In the genomic region with DNA sequence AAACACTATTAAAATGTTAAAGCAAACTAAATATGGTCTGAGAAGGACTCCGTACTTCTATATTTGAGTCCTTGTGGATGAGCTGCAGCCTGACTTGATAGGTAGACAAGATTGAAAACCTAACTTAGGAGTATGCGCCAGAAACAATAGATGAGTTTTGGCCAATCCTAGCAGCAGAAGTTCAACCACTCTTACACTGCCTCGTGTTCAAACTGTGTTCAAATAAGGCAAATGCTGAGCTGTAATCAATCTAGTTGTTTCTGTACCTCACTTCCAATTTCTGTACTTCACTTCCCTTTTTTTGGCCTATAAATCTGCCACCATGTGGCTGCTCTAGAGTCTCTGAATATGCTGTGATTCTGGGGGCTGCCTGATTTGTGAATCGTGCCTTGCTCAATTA, we compare ENCODE assay signal across 1 cellular context.
A peak's percentile ranks its signal among the peaks of the same experiment; 100 is the strongest.
TF ChIP-seq lines count a peak whose summit lies in the region.

No MANE protein-coding gene starts in this region.

TF ChIP-seq in K562, 482 proteins besides CTCF, POLR2A, EP300 and RAD21 (continued from another document and continues in another):
- TF ChIP-seq, protein P1, sequence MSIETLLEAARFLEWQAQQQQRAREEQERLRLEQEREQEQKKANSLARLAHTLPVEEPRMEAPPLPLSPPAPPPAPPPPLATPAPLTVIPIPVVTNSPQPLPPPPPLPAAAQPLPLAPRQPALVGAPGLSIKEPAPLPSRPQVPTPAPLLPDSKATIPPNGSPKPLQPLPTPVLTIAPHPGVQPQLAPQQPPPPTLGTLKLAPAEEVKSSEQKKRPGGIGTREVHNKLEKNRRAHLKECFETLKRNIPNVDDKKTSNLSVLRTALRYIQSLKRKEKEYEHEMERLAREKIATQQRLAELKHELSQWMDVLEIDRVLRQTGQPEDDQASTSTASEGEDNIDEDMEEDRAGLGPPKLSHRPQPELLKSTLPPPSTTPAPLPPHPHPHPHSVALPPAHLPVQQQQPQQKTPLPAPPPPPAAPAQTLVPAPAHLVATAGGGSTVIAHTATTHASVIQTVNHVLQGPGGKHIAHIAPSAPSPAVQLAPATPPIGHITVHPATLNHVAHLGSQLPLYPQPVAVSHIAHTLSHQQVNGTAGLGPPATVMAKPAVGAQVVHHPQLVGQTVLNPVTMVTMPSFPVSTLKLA (conservative IDR thresholded peaks at IDR 0.05) = peak in 1 of 2 experiments; percentile 56; a peak in 2 of 4 replicates
- TF ChIP-seq RCOR1 (IDR thresholded peaks at IDR 0.05; ENCODE audit: borderline replicate concordance in 1 of 2, low read depth in 2 of 2, low read length in 2 of 2) (peak; percentile 92 to 96), TBL1XR1 (IDR thresholded peaks at IDR 0.05; ENCODE audit: low read length in 2 of 2) (peak in 1 of 2 experiments; percentile 33; a peak in 1 of 4 replicates), RNF2 (IDR thresholded peaks at IDR 0.05) (0 out of 2 replicates have a peak, but pooled peaks have one; percentile 25), MAFG (tag; conservative IDR thresholded peaks at IDR 0.05) (0 out of 2 replicates have a peak, but pooled peaks have one; percentile 20), HDAC1 (IDR thresholded peaks at IDR 0.05) (peak in 1 of 2 experiments; percentile 96; a peak in 2 of 4 replicates), ZKSCAN3 (CRISPR knock-in tag; IDR thresholded peaks at IDR 0.05) (no peak), SMAD4 (CRISPR knock-in tag; conservative IDR thresholded peaks at IDR 0.05) (0 out of 2 replicates have a peak, but pooled peaks have one; percentile 25), MAFK (IDR thresholded peaks at IDR 0.05; ENCODE audit: low read length) (0 out of 2 replicates have a peak, but pooled peaks have one; percentile 4), SLC30A9 (CRISPR knock-in tag; IDR thresholded peaks at IDR 0.05) (no peak), SRF (CRISPR knock-in tag; IDR thresholded peaks at IDR 0.05) (peak in 1 of 2 experiments; percentile 76; a peak in 2 of 4 replicates), BHLHE40 (IDR thresholded peaks at IDR 0.05; ENCODE audit: low read length) (peak; percentile 12; the same call in 1 of the 2 replicates), TRIM24 (IDR thresholded peaks at IDR 0.05) (peak in 1 of 2 experiments; percentile 28; a peak in 1 of 4 replicates), JUND (IDR thresholded peaks at IDR 0.05; ENCODE audit: borderline replicate concordance, low read depth, low read length) (no peak), JUND (tag; IDR thresholded peaks at IDR 0.05; ENCODE audit: borderline replicate concordance, low read depth, low read length) (0 out of 3 replicates have a peak, but pooled peaks have one; percentile 20), KDM1A (IDR thresholded peaks at IDR 0.05) (peak; percentile 97), HDAC2 (IDR thresholded peaks at IDR 0.05) (peak; percentile 95), MEIS2 (IDR thresholded peaks at IDR 0.05; ENCODE audit: partially characterized antibody) (peak; percentile 98), HMG20B (CRISPR knock-in tag; IDR thresholded peaks at IDR 0.05) (no peak), EP400 (IDR thresholded peaks at IDR 0.05) (peak; percentile 60), ATF1 (CRISPR knock-in tag; IDR thresholded peaks at IDR 0.05) (no peak), ATF1 (tag; IDR thresholded peaks at IDR 0.05) (peak; percentile 30; the same call in 1 of the 2 replicates), TCF7L2 (IDR thresholded peaks at IDR 0.05; ENCODE audit: low read depth, low read length) (no peak), L3MBTL2 (IDR thresholded peaks at IDR 0.05) (peak; percentile 84), CBX3 (IDR thresholded peaks at IDR 0.05; ENCODE audit: borderline replicate concordance in 1 of 2, low read length in 2 of 2) (peak in 1 of 2 experiments; percentile 63; a peak in 1 of 3 replicates), DPF2 (IDR thresholded peaks at IDR 0.05) (peak; percentile 53; the same call in 1 of the 2 replicates), ARNT (IDR thresholded peaks at IDR 0.05) (no peak), SMARCA4 (IDR thresholded peaks at IDR 0.05) (peak; percentile 64), NFE2 (IDR thresholded peaks at IDR 0.05; ENCODE audit: low read depth) (peak; percentile 80), FOXK2 (conservative IDR thresholded peaks at IDR 0.05 in 1 of 2, IDR thresholded peaks at IDR 0.05 in 1 of 2; ENCODE audit: low read depth in 2 of 2) (0 out of 4 replicates have a peak, but pooled peaks of 1 of the 2 experiments have one; percentile 14), CBFA2T3 (IDR thresholded peaks at IDR 0.05) (peak; percentile 31; the same call in 1 of the 2 replicates), SMARCE1 (IDR thresholded peaks at IDR 0.05) (peak; percentile 58; the same call in 1 of the 2 replicates), ARID1B (IDR thresholded peaks at IDR 0.05) (peak; percentile 57), POLR2H (tag; IDR thresholded peaks at IDR 0.05; ENCODE audit: low read depth) (0 out of 2 replicates have a peak, but pooled peaks have one; percentile 5), SOX6 (IDR thresholded peaks at IDR 0.05) (peak; percentile 79)
- TF ChIP-seq, protein P2, sequence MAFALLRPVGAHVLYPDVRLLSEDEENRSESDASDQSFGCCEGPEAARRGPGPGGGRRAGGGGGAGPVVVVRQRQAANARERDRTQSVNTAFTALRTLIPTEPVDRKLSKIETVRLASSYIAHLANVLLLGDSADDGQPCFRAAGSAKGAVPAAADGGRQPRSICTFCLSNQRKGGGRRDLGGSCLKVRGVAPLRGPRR (CRISPR knock-in tag; IDR thresholded peaks at IDR 0.05) = no peak
- TF ChIP-seq, protein P3, sequence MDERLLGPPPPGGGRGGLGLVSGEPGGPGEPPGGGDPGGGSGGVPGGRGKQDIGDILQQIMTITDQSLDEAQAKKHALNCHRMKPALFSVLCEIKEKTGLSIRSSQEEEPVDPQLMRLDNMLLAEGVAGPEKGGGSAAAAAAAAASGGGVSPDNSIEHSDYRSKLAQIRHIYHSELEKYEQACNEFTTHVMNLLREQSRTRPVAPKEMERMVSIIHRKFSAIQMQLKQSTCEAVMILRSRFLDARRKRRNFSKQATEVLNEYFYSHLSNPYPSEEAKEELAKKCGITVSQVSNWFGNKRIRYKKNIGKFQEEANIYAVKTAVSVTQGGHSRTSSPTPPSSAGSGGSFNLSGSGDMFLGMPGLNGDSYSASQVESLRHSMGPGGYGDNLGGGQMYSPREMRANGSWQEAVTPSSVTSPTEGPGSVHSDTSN (CRISPR knock-in tag; IDR thresholded peaks at IDR 0.05; ENCODE audit: low read depth) = no peak
- TF ChIP-seq, protein P3 (tag; conservative IDR thresholded peaks at IDR 0.05; ENCODE audit: low read depth) = peak; percentile 96
- TF ChIP-seq, protein P4, sequence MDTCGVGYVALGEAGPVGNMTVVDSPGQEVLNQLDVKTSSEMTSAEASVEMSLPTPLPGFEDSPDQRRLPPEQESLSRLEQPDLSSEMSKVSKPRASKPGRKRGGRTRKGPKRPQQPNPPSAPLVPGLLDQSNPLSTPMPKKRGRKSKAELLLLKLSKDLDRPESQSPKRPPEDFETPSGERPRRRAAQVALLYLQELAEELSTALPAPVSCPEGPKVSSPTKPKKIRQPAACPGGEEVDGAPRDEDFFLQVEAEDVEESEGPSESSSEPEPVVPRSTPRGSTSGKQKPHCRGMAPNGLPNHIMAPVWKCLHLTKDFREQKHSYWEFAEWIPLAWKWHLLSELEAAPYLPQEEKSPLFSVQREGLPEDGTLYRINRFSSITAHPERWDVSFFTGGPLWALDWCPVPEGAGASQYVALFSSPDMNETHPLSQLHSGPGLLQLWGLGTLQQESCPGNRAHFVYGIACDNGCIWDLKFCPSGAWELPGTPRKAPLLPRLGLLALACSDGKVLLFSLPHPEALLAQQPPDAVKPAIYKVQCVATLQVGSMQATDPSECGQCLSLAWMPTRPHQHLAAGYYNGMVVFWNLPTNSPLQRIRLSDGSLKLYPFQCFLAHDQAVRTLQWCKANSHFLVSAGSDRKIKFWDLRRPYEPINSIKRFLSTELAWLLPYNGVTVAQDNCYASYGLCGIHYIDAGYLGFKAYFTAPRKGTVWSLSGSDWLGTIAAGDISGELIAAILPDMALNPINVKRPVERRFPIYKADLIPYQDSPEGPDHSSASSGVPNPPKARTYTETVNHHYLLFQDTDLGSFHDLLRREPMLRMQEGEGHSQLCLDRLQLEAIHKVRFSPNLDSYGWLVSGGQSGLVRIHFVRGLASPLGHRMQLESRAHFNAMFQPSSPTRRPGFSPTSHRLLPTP (IDR thresholded peaks at IDR 0.05; ENCODE audit: borderline replicate concordance, extremely low read depth, insufficient read length) = no peak
- TF ChIP-seq, protein P5, sequence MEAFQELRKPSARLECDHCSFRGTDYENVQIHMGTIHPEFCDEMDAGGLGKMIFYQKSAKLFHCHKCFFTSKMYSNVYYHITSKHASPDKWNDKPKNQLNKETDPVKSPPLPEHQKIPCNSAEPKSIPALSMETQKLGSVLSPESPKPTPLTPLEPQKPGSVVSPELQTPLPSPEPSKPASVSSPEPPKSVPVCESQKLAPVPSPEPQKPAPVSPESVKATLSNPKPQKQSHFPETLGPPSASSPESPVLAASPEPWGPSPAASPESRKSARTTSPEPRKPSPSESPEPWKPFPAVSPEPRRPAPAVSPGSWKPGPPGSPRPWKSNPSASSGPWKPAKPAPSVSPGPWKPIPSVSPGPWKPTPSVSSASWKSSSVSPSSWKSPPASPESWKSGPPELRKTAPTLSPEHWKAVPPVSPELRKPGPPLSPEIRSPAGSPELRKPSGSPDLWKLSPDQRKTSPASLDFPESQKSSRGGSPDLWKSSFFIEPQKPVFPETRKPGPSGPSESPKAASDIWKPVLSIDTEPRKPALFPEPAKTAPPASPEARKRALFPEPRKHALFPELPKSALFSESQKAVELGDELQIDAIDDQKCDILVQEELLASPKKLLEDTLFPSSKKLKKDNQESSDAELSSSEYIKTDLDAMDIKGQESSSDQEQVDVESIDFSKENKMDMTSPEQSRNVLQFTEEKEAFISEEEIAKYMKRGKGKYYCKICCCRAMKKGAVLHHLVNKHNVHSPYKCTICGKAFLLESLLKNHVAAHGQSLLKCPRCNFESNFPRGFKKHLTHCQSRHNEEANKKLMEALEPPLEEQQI (IDR thresholded peaks at IDR 0.05) = peak; percentile 87
- TF ChIP-seq, protein P6, sequence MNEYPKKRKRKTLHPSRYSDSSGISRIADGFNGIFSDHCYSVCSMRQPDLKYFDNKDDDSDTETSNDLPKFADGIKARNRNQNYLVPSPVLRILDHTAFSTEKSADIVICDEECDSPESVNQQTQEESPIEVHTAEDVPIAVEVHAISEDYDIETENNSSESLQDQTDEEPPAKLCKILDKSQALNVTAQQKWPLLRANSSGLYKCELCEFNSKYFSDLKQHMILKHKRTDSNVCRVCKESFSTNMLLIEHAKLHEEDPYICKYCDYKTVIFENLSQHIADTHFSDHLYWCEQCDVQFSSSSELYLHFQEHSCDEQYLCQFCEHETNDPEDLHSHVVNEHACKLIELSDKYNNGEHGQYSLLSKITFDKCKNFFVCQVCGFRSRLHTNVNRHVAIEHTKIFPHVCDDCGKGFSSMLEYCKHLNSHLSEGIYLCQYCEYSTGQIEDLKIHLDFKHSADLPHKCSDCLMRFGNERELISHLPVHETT (CRISPR knock-in tag; conservative IDR thresholded peaks at IDR 0.05 in 1 of 2, IDR thresholded peaks at IDR 0.05 in 1 of 2) = 0 out of 4 replicates have a peak, but pooled peaks of 1 of the 2 experiments have one; percentile 21
- TF ChIP-seq, protein P7, sequence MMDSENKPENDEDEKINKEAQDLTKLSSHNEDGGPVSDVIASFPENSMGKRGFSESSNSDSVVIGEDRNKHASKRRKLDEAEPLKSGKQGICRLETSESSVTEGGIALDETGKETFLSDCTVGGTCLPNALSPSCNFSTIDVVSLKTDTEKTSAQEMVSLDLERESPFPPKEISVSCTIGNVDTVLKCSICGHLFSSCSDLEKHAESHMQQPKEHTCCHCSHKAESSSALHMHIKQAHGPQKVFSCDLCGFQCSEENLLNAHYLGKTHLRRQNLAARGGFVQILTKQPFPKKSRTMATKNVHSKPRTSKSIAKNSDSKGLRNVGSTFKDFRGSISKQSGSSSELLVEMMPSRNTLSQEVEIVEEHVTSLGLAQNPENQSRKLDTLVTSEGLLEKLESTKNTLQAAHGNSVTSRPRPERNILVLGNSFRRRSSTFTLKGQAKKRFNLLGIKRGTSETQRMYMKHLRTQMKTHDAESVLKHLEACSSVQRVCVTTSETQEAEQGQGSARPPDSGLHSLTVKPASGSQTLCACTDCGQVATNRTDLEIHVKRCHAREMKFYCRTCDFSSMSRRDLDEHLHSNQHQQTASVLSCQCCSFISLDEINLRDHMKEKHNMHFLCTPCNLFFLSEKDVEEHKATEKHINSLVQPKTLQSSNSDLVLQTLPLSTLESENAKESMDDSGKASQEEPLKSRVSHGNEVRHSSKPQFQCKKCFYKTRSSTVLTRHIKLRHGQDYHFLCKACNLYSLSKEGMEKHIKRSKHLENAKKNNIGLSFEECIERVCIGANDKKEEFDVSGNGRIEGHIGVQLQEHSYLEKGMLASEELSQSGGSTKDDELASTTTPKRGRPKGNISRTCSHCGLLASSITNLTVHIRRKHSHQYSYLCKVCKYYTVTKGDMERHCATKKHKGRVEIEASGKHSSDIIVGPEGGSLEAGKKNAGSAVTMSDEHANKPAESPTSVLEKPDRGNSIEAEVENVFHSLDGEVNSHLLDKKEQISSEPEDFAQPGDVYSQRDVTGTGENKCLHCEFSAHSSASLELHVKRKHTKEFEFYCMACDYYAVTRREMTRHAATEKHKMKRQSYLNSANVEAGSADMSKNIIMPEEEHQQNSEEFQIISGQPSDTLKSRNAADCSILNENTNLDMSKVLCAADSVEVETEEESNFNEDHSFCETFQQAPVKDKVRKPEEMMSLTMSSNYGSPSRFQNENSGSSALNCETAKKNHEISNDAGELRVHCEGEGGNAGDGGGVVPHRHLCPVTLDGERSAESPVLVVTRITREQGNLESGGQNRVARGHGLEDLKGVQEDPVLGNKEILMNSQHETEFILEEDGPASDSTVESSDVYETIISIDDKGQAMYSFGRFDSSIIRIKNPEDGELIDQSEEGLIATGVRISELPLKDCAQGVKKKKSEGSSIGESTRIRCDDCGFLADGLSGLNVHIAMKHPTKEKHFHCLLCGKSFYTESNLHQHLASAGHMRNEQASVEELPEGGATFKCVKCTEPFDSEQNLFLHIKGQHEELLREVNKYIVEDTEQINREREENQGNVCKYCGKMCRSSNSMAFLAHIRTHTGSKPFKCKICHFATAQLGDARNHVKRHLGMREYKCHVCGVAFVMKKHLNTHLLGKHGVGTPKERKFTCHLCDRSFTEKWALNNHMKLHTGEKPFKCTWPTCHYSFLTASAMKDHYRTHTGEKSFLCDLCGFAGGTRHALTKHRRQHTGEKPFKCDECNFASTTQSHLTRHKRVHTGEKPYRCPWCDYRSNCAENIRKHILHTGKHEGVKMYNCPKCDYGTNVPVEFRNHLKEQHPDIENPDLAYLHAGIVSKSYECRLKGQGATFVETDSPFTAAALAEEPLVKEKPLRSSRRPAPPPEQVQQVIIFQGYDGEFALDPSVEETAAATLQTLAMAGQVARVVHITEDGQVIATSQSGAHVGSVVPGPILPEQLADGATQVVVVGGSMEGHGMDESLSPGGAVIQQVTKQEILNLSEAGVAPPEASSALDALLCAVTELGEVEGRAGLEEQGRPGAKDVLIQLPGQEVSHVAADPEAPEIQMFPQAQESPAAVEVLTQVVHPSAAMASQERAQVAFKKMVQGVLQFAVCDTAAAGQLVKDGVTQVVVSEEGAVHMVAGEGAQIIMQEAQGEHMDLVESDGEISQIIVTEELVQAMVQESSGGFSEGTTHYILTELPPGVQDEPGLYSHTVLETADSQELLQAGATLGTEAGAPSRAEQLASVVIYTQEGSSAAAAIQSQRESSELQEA (IDR thresholded peaks at IDR 0.05; ENCODE audit: low read depth) = peak; percentile 84
